8 cellular contexts compared by ENCODE assay signal in genomic region chr17:48048321-48049140, GRCh38. TPM values are rescaled to one million over a fixed set of nuclear protein-coding genes. Genes with fewer than 3 reads are reported as not detected.
DNase-seq lines count a peak whose midpoint lies in the region; ATAC-seq, FAIRE-seq and TF ChIP-seq lines count a peak whose summit lies in the region.

A gene with protein sequence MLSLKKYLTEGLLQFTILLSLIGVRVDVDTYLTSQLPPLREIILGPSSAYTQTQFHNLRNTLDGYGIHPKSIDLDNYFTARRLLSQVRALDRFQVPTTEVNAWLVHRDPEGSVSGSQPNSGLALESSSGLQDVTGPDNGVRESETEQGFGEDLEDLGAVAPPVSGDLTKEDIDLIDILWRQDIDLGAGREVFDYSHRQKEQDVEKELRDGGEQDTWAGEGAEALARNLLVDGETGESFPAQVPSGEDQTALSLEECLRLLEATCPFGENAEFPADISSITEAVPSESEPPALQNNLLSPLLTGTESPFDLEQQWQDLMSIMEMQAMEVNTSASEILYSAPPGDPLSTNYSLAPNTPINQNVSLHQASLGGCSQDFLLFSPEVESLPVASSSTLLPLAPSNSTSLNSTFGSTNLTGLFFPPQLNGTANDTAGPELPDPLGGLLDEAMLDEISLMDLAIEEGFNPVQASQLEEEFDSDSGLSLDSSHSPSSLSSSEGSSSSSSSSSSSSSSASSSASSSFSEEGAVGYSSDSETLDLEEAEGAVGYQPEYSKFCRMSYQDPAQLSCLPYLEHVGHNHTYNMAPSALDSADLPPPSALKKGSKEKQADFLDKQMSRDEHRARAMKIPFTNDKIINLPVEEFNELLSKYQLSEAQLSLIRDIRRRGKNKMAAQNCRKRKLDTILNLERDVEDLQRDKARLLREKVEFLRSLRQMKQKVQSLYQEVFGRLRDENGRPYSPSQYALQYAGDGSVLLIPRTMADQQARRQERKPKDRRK (plus strand): TSS chr17:48048359. CDS start chr17:48051119, 2,760 bp downstream.

- peak; percentile 61 for TF ChIP-seq POLR2A in GM12892 (IDR thresholded peaks at IDR 0.05; ENCODE audit: low read depth, low read length)

- H3K4me3 ChIP-seq in AG09309 (ENCODE audit: control insufficient read depth, low read depth, low read length) = peak within 1 kb of the TSS; percentile 85

- TF ChIP-seq CTCF in AG09309 (IDR thresholded peaks at IDR 0.05; ENCODE audit: control insufficient read depth, insufficient read depth, low read depth, low read length, missing control alignments) = no peak
- TF ChIP-seq CTCF in mesothelial cell of epicardium (IDR thresholded peaks at IDR 0.05; ENCODE audit: unreplicated experiment) = no peak
- no peak for TF ChIP-seq CTCF in subcutaneous adipose tissue (IDR thresholded peaks at IDR 0.05; ENCODE audit: low read depth)

- peak; percentile 41 for ATAC-seq in HG02759 (IDR thresholded peaks at IDR 0.05; ENCODE audit: unreplicated experiment)

- H3K27ac Mint-ChIP-seq in mesothelial cell of epicardium = peak within 1 kb of the TSS; percentile 100

- H3K36me3 Mint-ChIP-seq in mesothelial cell of epicardium = peaks cover 9% of the 10 kb centered on the region

- no peaks in the 10 kb centered on the region for H3K27me3 Mint-ChIP-seq in mesothelial cell of epicardium (ENCODE audit: low read depth)

- H3K4me3 Mint-ChIP-seq in mesothelial cell of epicardium = peak within 1 kb of the TSS; percentile 85

- peak; percentile 50 for FAIRE-seq in GM12892 (lab: Jason Lieb, UNC)

- H3K4me1 Mint-ChIP-seq in mesothelial cell of epicardium = peaks cover 68% of the 10 kb centered on the region

- DNase-seq in AG09309 (ENCODE audit: low read depth) (peak; percentile 75), GM12892 (ENCODE audit: insufficient read length) (no peak), NCI-H1105 (lab: John Stamatoyannopoulos, UW) (peak; percentile 35), UCSD-AML1 (lab: John Stamatoyannopoulos, UW; ENCODE audit: unreplicated experiment) (peak; percentile 91), epithelial cell of prostate (ENCODE audit: low read depth, low spot score) (no peak), mesothelial cell of epicardium (ENCODE audit: low spot score in 2 of 2, unreplicated experiment in 2 of 2) (no peak)

- H3K9me3 Mint-ChIP-seq in mesothelial cell of epicardium = no peaks in the 10 kb centered on the region

- H3K27ac ChIP-seq in epithelial cell of prostate = peak within 1 kb of the TSS; percentile 96

RNA-seq across cellular contexts. Expression of the gene that starts here (rescaled TPM):
- polyA plus RNA-seq in GM12892 (2012; ENCODE audit: missing spikeins) = 42.1 TPM
- total RNA-seq in mesothelial cell of epicardium (134 to 137 TPM (median 136 TPM) in 3 replicates), subcutaneous adipose tissue (100 to 1,000 TPM; 176 to 405 (median 216) TPM)

Comparison
In these comparisons a context has a peak if more than half of its experiments do, and no peak if none do; other contexts are left out.
1. DNase-seq: peak in AG09309 (single experiment), NCI-H1105 (single experiment) and UCSD-AML1 (single experiment); none in GM12892 (single experiment), epithelial cell of prostate (single experiment) and mesothelial cell of epicardium (0 of 2).